ENCODE assay signal across 8 cellular contexts in the genomic region with DNA sequence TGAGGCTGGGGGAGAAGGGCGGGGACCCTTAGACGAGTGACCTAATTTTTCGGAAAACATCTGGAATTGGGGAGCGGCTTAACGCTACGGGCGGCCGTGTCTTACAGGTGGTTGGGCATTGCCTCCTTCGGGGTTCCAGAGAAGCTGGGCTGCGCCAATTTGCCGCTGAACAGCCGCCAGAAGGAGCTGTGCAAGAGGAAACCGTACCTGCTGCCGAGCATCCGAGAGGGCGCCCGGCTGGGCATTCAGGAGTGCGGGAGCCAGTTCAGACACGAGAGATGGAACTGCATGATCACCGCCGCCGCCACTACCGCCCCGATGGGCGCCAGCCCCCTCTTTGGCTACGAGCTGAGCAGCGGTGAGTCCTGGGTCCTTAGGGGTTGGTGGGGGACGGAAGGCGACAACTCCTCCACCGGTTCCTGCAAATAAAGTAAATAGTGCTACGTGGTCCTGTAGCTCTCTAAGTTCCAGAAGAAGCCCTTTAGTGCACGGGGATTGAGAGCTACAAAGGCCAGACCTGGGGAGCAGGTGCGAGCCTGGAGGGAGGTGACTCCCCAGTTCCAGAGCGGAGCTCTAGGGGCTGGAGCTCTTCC. TPM values are rescaled to one million over a fixed set of nuclear protein-coding genes. Genes with fewer than 3 reads are reported as not detected.
A peak's percentile ranks its signal among the peaks of the same experiment; 100 is the strongest.
DNase-seq lines count a peak whose midpoint lies in the region; ATAC-seq and TF ChIP-seq lines count a peak whose summit lies in the region.

No MANE protein-coding gene starts in this region.

- CTCF ChIA-PET in HEK293T (lab: Yijun Ruan, JAX) = interaction anchor here (0.5 to 1.1 kb wide), 3 partner anchors 15 to 245 kb away, joined by 3 to 4 read pairs (median 3); no protein-coding TSS in a partner anchor

- H3K9me3 Mint-ChIP-seq in chondrocyte (ENCODE audit: low read depth) = no peaks in the 10 kb centered on the region

- peak; percentile 61 for DNase-seq in activated CD8-positive, alpha-beta memory T cell treated with anti-CD3 and anti-CD28 coated beads for 24 hours
- no peak for DNase-seq in activated CD8-positive, alpha-beta memory T cell treated with anti-CD3 and anti-CD28 coated beads, Interleukin-2, amount 50 U/mL, for 4 hours
- DNase-seq in HEK293T (ENCODE audit: extremely low spot score) (peak; percentile 21), NCI-H526 (lab: John Stamatoyannopoulos, UW) (peak; percentile 52 to 88), chondrocyte (ENCODE audit: low spot score) (peak; percentile 90), aorta (no peak), NCI-H2196 (lab: John Stamatoyannopoulos, UW; ENCODE audit: unreplicated experiment) (no peak)

- H3K27me3 ChIP-seq in mononuclear cell (ENCODE audit: insufficient read depth, low read length) (peaks cover 71% of the 10 kb centered on the region), aorta (ENCODE audit: control insufficient read depth in 1 of 2, insufficient read depth in 2 of 2, low read length in 1 of 2) (no peaks in the 10 kb centered on the region)

- H3K4me1 ChIP-seq in mononuclear cell (ENCODE audit: insufficient read depth, low read length) = no peaks in the 10 kb centered on the region
- H3K4me1 ChIP-seq in aorta (ENCODE audit: control insufficient read depth in 1 of 2, insufficient read depth in 2 of 2, low read length in 2 of 2) = no peaks in the 10 kb centered on the region

- H3K36me3 ChIP-seq in aorta (ENCODE audit: control insufficient read depth in 1 of 2, insufficient read depth in 2 of 2, low read length in 1 of 2) = no peaks in the 10 kb centered on the region

- H3K4me3 Mint-ChIP-seq in chondrocyte (ENCODE audit: unreplicated experiment) = peak overlapping the region; percentile 76

- intact Hi-C loops in aorta (cut with DNase I) = no loop called here

- 2% methylated on average over 34 of the region's 34 CpGs for WGBS in aorta, 2 donors

- H3K27me3 Mint-ChIP-seq in chondrocyte (ENCODE audit: low read depth) = peaks cover 29% of the 10 kb centered on the region

- ATAC-seq in aorta (ENCODE audit: low FRiP score) = peak; percentile 38

- H3K27ac Mint-ChIP-seq in chondrocyte (ENCODE audit: unreplicated experiment) = no peak overlapping the region

- H3K9me3 ChIP-seq in mononuclear cell (ENCODE audit: low read depth, low read length) = no peaks in the 10 kb centered on the region
- no peaks in the 10 kb centered on the region for H3K9me3 ChIP-seq in aorta (ENCODE audit: control insufficient read depth, low read length)

- TF ChIP-seq CTCF in chondrocyte (IDR thresholded peaks at IDR 0.05) = peak; percentile 61

- POLR2A ChIA-PET in HEK293T (lab: Yijun Ruan, JAX) = no interaction called here

- H3K36me3 Mint-ChIP-seq in chondrocyte (ENCODE audit: low read depth) = no peaks in the 10 kb centered on the region

- H3K4me3 ChIP-seq in mononuclear cell (ENCODE audit: low read length) = peak overlapping the region; percentile 43
- no peak overlapping the region for H3K4me3 ChIP-seq in aorta (ENCODE audit: low read length in 2 of 2)

- H3K4me1 Mint-ChIP-seq in chondrocyte (ENCODE audit: low read depth) = peaks cover 22% of the 10 kb centered on the region

- no peak overlapping the region for H3K27ac ChIP-seq in aorta (ENCODE audit: low read depth in 1 of 2, low read length in 2 of 2)

TF ChIP-seq in HEK293T, 16 proteins besides CTCF, POLR2A, EP300 and RAD21:
- no peak for TF ChIP-seq FOXM1 (IDR thresholded peaks at IDR 0.05; ENCODE audit: borderline replicate concordance)
- no peak for TF ChIP-seq ZNF384 (IDR thresholded peaks at IDR 0.05)
- no peak for TF ChIP-seq FOXA1 (IDR thresholded peaks at IDR 0.05)

RNA-seq across cellular contexts. Expression of a gene that starts 0.8 kb away (rescaled TPM):
- not detected in 3 replicates for total RNA-seq in chondrocyte
- total RNA-seq in mononuclear cell = 0.21 TPM
- not detected for total RNA-seq in aorta
- not detected for polyA plus RNA-seq in aorta

Comparison
In these comparisons a context has a peak if more than half of its experiments do, and no peak if none do; other contexts are left out.
1. DNase-seq: peak in activated CD8-positive, alpha-beta memory T cell treated with anti-CD3 and anti-CD28 coated beads for 24 hours (single experiment), HEK293T (single experiment), NCI-H526 (2 of 2) and chondrocyte (single experiment); none in activated CD8-positive, alpha-beta memory T cell treated with anti-CD3 and anti-CD28 coated beads, Interleukin-2, amount 50 U/mL, for 4 hours (single experiment), aorta (0 of 2) and NCI-H2196 (single experiment).